15 cellular contexts compared by ENCODE assay signal in genomic region chr11:129973809-129974208, GRCh38. TPM values are rescaled to one million over a fixed set of nuclear protein-coding genes. Genes with fewer than 3 reads are reported as not detected.
A peak's percentile ranks its signal among the peaks of the same experiment; 100 is the strongest.
DNase-seq lines count a peak whose midpoint lies in the region; ATAC-seq and TF ChIP-seq lines count a peak whose summit lies in the region.
"Had no signal": no experiment of that assay in that cellular context is flagged by ENCODE, and none has a peak within 500 bp of the region (broad histone marks: within the 10 kb centered on the region; RNA-seq: fewer than 3 reads in every experiment).

No MANE protein-coding gene starts in this region.

- no peaks in the 10 kb centered on the region for H3K27me3 Mint-ChIP-seq in Caco-2 (ENCODE audit: insufficient read depth, unreplicated experiment)
- no peaks in the 10 kb centered on the region for H3K27me3 Mint-ChIP-seq in nephron (ENCODE audit: low read depth)
- H3K27me3 Mint-ChIP-seq in activated CD8-positive, alpha-beta memory T cell treated with anti-CD3 and anti-CD28 coated beads, Interleukin-2, amount 10 ng/mL, durations not matched to agents 7 days and 5 days: no peaks in the 10 kb centered on the region
- H3K27me3 Mint-ChIP-seq: activated CD8-positive, alpha-beta T cell treated with anti-CD3 and anti-CD28 coated beads for 36 hours; brain had no signal

- H3K27me3 ChIP-seq in Caco-2 (replicated peaks; ENCODE audit: control insufficient read depth, insufficient read depth, low read length) (no peaks in the 10 kb centered on the region), SU-DHL-6 (ENCODE audit: low read length) (no peaks in the 10 kb centered on the region), right cardiac atrium (ENCODE audit: control insufficient read depth, insufficient read depth) (no peaks in the 10 kb centered on the region)
- H3K27me3 ChIP-seq: SJSA1 had no signal

- H3K4me3 Mint-ChIP-seq in Caco-2 (ENCODE audit: unreplicated experiment) (no peak overlapping the region), nephron (no peak overlapping the region)
- no peak overlapping the region for H3K4me3 Mint-ChIP-seq in activated CD8-positive, alpha-beta memory T cell treated with anti-CD3 and anti-CD28 coated beads, Interleukin-2, amount 10 ng/mL, durations not matched to agents 7 days and 5 days
- H3K4me3 Mint-ChIP-seq: activated CD8-positive, alpha-beta T cell treated with anti-CD3 and anti-CD28 coated beads for 36 hours had no signal

- H3K9ac ChIP-seq in SU-DHL-6 (ENCODE audit: low read length): peak overlapping the region; percentile 60

- H3K4me1 Mint-ChIP-seq in Caco-2 (ENCODE audit: low read depth, unreplicated experiment) (peaks cover 34% of the 10 kb centered on the region), nephron (peaks cover 32% of the 10 kb centered on the region)
- no peaks in the 10 kb centered on the region for H3K4me1 Mint-ChIP-seq in activated CD8-positive, alpha-beta memory T cell treated with anti-CD3 and anti-CD28 coated beads, Interleukin-2, amount 10 ng/mL, durations not matched to agents 7 days and 5 days

- H3K9me3 Mint-ChIP-seq in Caco-2 (ENCODE audit: unreplicated experiment) (no peaks in the 10 kb centered on the region), nephron (no peaks in the 10 kb centered on the region)
- no peaks in the 10 kb centered on the region for H3K9me3 Mint-ChIP-seq in activated CD8-positive, alpha-beta memory T cell treated with anti-CD3 and anti-CD28 coated beads, Interleukin-2, amount 10 ng/mL, durations not matched to agents 7 days and 5 days (ENCODE audit: low read depth)
- H3K9me3 Mint-ChIP-seq: activated CD8-positive, alpha-beta T cell treated with anti-CD3 and anti-CD28 coated beads for 36 hours; brain had no signal

- POLR2A ChIA-PET in Caco-2 (lab: Charles Lee): interaction anchor here (0.7 to 2.2 kb wide), 6 partner anchors 19 to 158 kb away, joined by 3 to 44 read pairs (median 4); partner anchors contain the start of gene PRDM10

- CTCF ChIA-PET in Caco-2 (lab: Charles Lee): interaction anchor here (0.5 to 2.6 kb wide), 13 partner anchors 18 to 172 kb away, joined by 3 to 23 read pairs (median 5); partner anchors contain the start of gene PRDM10
- CTCF ChIA-PET in activated CD8-positive, alpha-beta memory T cell treated with anti-CD3 and anti-CD28 coated beads, Interleukin-2, amount 10 ng/mL, durations not matched to agents 7 days and 5 days (lab: Charles Lee): no interaction called here

- no peaks in the 10 kb centered on the region for H3K9me2 ChIP-seq in SU-DHL-6 (replicated peaks; ENCODE audit: insufficient read depth, low read length)

- H3K4me3 ChIP-seq in Caco-2 (ENCODE audit: low read depth, low read length): no peak overlapping the region
- H3K4me3 ChIP-seq in SU-DHL-6 (ENCODE audit: insufficient read depth, low read length, poor library complexity, severe bottlenecking): peak overlapping the region; percentile 8
- no peak overlapping the region for H3K4me3 ChIP-seq in right cardiac atrium (ENCODE audit: low read length)
- H3K4me3 ChIP-seq: SJSA1 had no signal

- H4K20me1 ChIP-seq in SU-DHL-6 (ENCODE audit: low read depth, low read length): no peaks in the 10 kb centered on the region

- intact Hi-C loops in Caco-2 (cut with micrococcal nuclease; ENCODE audit: unreplicated experiment) (loop anchor here (1.0 to 2.0 kb wide), 3 partner anchors 19 to 31 kb away; partner anchors contain the start of gene PRDM10), right cardiac atrium (cut with DNase I) (no loop called here)

- BruUV-seq in Caco-2 (replicated peaks; lab: Mats Ljungman, UMichigan): no TSS peak

- H3K79me2 ChIP-seq in SU-DHL-6 (ENCODE audit: insufficient read depth, low read length): no peaks in the 10 kb centered on the region

- peak overlapping the region; percentile 99 for H3K27ac ChIP-seq in SU-DHL-6 (ENCODE audit: low read depth, low read length)
- no peak overlapping the region for H3K27ac ChIP-seq in right cardiac atrium (ENCODE audit: low read length)
- H3K27ac ChIP-seq: SJSA1 had no signal

- no peaks in the 10 kb centered on the region for H3K9me3 ChIP-seq in Caco-2
- no peaks in the 10 kb centered on the region for H3K9me3 ChIP-seq in SU-DHL-6 (ENCODE audit: insufficient read depth, low read length)
- H3K9me3 ChIP-seq in right cardiac atrium (ENCODE audit: control insufficient read depth, low read length): no peaks in the 10 kb centered on the region
- H3K9me3 ChIP-seq: SJSA1 had no signal

- H3F3A ChIP-seq in SU-DHL-6 (ENCODE audit: insufficient read depth): peaks cover 26% of the 10 kb centered on the region

- H3K27ac Mint-ChIP-seq in Caco-2 (ENCODE audit: unreplicated experiment) (peak overlapping the region; percentile 29), nephron (peak overlapping the region; percentile 43 to 62 (median 52))
- H3K27ac Mint-ChIP-seq in activated CD8-positive, alpha-beta memory T cell treated with anti-CD3 and anti-CD28 coated beads, Interleukin-2, amount 10 ng/mL, durations not matched to agents 7 days and 5 days: no peak overlapping the region
- H3K27ac Mint-ChIP-seq: activated CD8-positive, alpha-beta T cell treated with anti-CD3 and anti-CD28 coated beads for 36 hours had no signal

- ATAC-seq in right cardiac atrium (peak; percentile 73 to 88), HG02610 (IDR thresholded peaks at IDR 0.05; ENCODE audit: unreplicated experiment) (no peak)
- ATAC-seq in activated CD8-positive, alpha-beta memory T cell treated with anti-CD3 and anti-CD28 coated beads, Interleukin-2, amount 10 ng/mL, durations not matched to agents 7 days and 5 days: no peak
- ATAC-seq: activated CD8-positive, alpha-beta T cell treated with anti-CD3 and anti-CD28 coated beads for 36 hours had no signal

- H3K36me3 Mint-ChIP-seq in Caco-2 (ENCODE audit: insufficient read depth, unreplicated experiment) (no peaks in the 10 kb centered on the region), nephron (ENCODE audit: low read depth) (peaks cover 5% of the 10 kb centered on the region)
- H3K36me3 Mint-ChIP-seq in activated CD8-positive, alpha-beta memory T cell treated with anti-CD3 and anti-CD28 coated beads, Interleukin-2, amount 10 ng/mL, durations not matched to agents 7 days and 5 days: no peaks in the 10 kb centered on the region

- 53% methylated on average over 5 of the region's 5 CpGs for WGBS in right cardiac atrium

- H2AFZ ChIP-seq in SU-DHL-6 (ENCODE audit: low read depth, low read length, severe bottlenecking): no peak overlapping the region

- H3K4me1 ChIP-seq in Caco-2: peaks cover 23% of the 10 kb centered on the region
- H3K4me1 ChIP-seq in right cardiac atrium (ENCODE audit: control insufficient read depth, insufficient read depth, low read length): no peaks in the 10 kb centered on the region
- H3K4me1 ChIP-seq: SJSA1 had no signal

- H3K36me3 ChIP-seq in Caco-2 (ENCODE audit: control insufficient read depth, insufficient read depth, low read length): no peaks in the 10 kb centered on the region
- H3K36me3 ChIP-seq in SU-DHL-6 (ENCODE audit: low read length): no peaks in the 10 kb centered on the region
- H3K36me3 ChIP-seq: SJSA1 had no signal

- peak overlapping the region; percentile 75 for H3K4me2 ChIP-seq in SU-DHL-6 (ENCODE audit: low read depth, low read length, poor library complexity, severe bottlenecking)

- TF ChIP-seq CTCF in Caco-2 (IDR thresholded peaks at IDR 0.05; ENCODE audit: insufficient read depth in 1 of 2, low read depth in 1 of 2, low read length in 1 of 2, severe bottlenecking in 1 of 2, unreplicated experiment in 1 of 2) (no peak), SU-DHL-6 (IDR thresholded peaks at IDR 0.05; ENCODE audit: insufficient read depth, low read length, poor library complexity, severe bottlenecking) (no peak), nephron (IDR thresholded peaks at IDR 0.05; ENCODE audit: unreplicated experiment in 3 of 3) (no peak)

- DNase-seq in Caco-2: peak; percentile 91 to 92
- peak in 2 of 3 donors; percentile 53 to 66 for DNase-seq in right cardiac atrium
- no peak for DNase-seq in activated CD8-positive, alpha-beta memory T cell treated with anti-CD3 and anti-CD28 coated beads, Interleukin-2, amount 10 ng/mL, durations not matched to agents 7 days and 5 days
- DNase-seq in COLO829 (ENCODE audit: low spot score): no peak
- no peak for DNase-seq in anterior cingulate cortex (lab: John Stamatoyannopoulos, UW)
- DNase-seq: activated CD8-positive, alpha-beta T cell treated with anti-CD3 and anti-CD28 coated beads for 36 hours; activated effector memory CD4-positive, alpha-beta T cell treated with anti-CD3 and anti-CD28 coated beads, Interleukin-2, amount 50 U/mL, for 16 hours; COR-L47; effector CD4-positive, alpha-beta T cell; small intestine had no signal

RNA-seq across cellular contexts. Expression of gene PRDM10, which starts 28.8 kb away (rescaled TPM):
- total RNA-seq in Caco-2 (2022) (11.8 and 12.0 TPM in 2 replicates), right cardiac atrium (1 to 10 TPM; 4.9 to 7.2 (median 6.3) TPM)
- polyA plus RNA-seq in right cardiac atrium: 1.6 TPM
- total RNA-seq in activated CD8-positive, alpha-beta memory T cell treated with anti-CD3 and anti-CD28 coated beads, Interleukin-2, amount 10 ng/mL, durations not matched to agents 7 days and 5 days: 10 to 100 TPM; 15.7 to 19.2 TPM

Comparison
In these comparisons a context has a peak if more than half of its experiments do, and no peak if none do; other contexts are left out.
1. DNase-seq: peak in Caco-2 (2 of 2) and right cardiac atrium (2 of 3); none in activated CD8-positive, alpha-beta memory T cell treated with anti-CD3 and anti-CD28 coated beads, Interleukin-2, amount 10 ng/mL, durations not matched to agents 7 days and 5 days (single experiment), COLO829 (single experiment) and anterior cingulate cortex (0 of 58).
2. ATAC-seq: peak in right cardiac atrium (2 of 2); none in activated CD8-positive, alpha-beta memory T cell treated with anti-CD3 and anti-CD28 coated beads, Interleukin-2, amount 10 ng/mL, durations not matched to agents 7 days and 5 days (single experiment) and HG02610 (single experiment).